Comparison of ENCODE assay signal across 23 cellular contexts in genomic region chr3:157333551-157333991, GRCh38.
DNase-seq lines count a peak whose midpoint lies in the region; ATAC-seq and TF ChIP-seq lines count a peak whose summit lies in the region.
"Had no signal": no experiment of that assay in that cellular context is flagged by ENCODE, and none has a peak within 500 bp of the region (broad histone marks: within the 10 kb centered on the region; RNA-seq: fewer than 3 reads in every experiment).

No MANE protein-coding gene starts in this region.

- H3K27ac Mint-ChIP-seq in WTC11: no peak overlapping the region
- H3K27ac Mint-ChIP-seq: activated naive CD8-positive, alpha-beta T cell treated with anti-CD3 and anti-CD28 coated beads, Interleukin-2, amount 50 U/mL, for 24 hours; CD4-positive, alpha-beta memory T cell; effector memory CD8-positive, alpha-beta T cell; H9; stimulated activated effector memory CD8-positive, alpha-beta T cell treated with anti-CD3 and anti-CD28 coated beads, Interleukin-12 subunit alpha, Interleukin-12 subunit beta, amount 100 ng/mL, for 72 hours had no signal

- TF ChIP-seq CTCF in stomach (IDR thresholded peaks at IDR 0.05) (no peak), WTC11 (IDR thresholded peaks at IDR 0.05) (no peak)

- POLR2A ChIA-PET in WTC11 (lab: Charles Lee): no interaction called here

- H3K9ac ChIP-seq in GM23248: no peak overlapping the region

- TF ChIP-seq POLR2A in stomach (IDR thresholded peaks at IDR 0.05): no peak

- peaks cover 26% of the 10 kb centered on the region for H3K4me1 Mint-ChIP-seq in WTC11
- H3K4me1 Mint-ChIP-seq: activated naive CD8-positive, alpha-beta T cell treated with anti-CD3 and anti-CD28 coated beads, Interleukin-2, amount 50 U/mL, for 24 hours; stimulated activated effector memory CD8-positive, alpha-beta T cell treated with anti-CD3 and anti-CD28 coated beads, Interleukin-12 subunit alpha, Interleukin-12 subunit beta, amount 100 ng/mL, for 72 hours had no signal

- intact Hi-C loops in stomach (cut with DNase I; ENCODE audit: low total_unique reads): no loop called here

- H3K79me2 ChIP-seq in ACC112 (ENCODE audit: control insufficient read depth, insufficient read depth, low read length, unreplicated experiment) (no peaks in the 10 kb centered on the region), GM23248 (ENCODE audit: insufficient read depth) (no peaks in the 10 kb centered on the region)

- H3K4me2 ChIP-seq in GM23248 (ENCODE audit: unreplicated experiment): peak overlapping the region; percentile 65

- in situ Hi-C loops in GM23248 (cut with MboI): no loop called here

- ATAC-seq in SK-N-SH treated with all-trans-retinoic acid at 6 μM for 48 hours (peak; percentile 87), GM18907 (IDR thresholded peaks at IDR 0.05; ENCODE audit: unreplicated experiment) (no peak), GM21529 (IDR thresholded peaks at IDR 0.05; ENCODE audit: unreplicated experiment) (no peak), WTC11 (no peak)
- ATAC-seq: activated naive CD8-positive, alpha-beta T cell treated with anti-CD3 and anti-CD28 coated beads, Interleukin-2, amount 50 U/mL, for 24 hours; effector memory CD8-positive, alpha-beta T cell; left lobe of liver; stimulated activated effector memory CD8-positive, alpha-beta T cell treated with anti-CD3 and anti-CD28 coated beads, Interleukin-12 subunit alpha, Interleukin-12 subunit beta, amount 100 ng/mL, for 72 hours had no signal

- peaks cover 33% of the 10 kb centered on the region for H3F3A ChIP-seq in GM23248 (ENCODE audit: insufficient read depth)

- no peaks in the 10 kb centered on the region for H3K36me3 Mint-ChIP-seq in WTC11
- H3K36me3 Mint-ChIP-seq: CD4-positive, alpha-beta memory T cell; stimulated activated effector memory CD8-positive, alpha-beta T cell treated with anti-CD3 and anti-CD28 coated beads, Interleukin-12 subunit alpha, Interleukin-12 subunit beta, amount 100 ng/mL, for 72 hours had no signal

- H3K4me1 ChIP-seq in ACC112 (ENCODE audit: control insufficient read depth, insufficient read depth, low read length, unreplicated experiment) (peaks cover 38% of the 10 kb centered on the region), GM23248 (ENCODE audit: insufficient read depth) (peaks cover 51% of the 10 kb centered on the region), stomach (no peaks in the 10 kb centered on the region)

- H3K27ac ChIP-seq in ACC112 (ENCODE audit: low read depth, low read length) (peak overlapping the region; percentile 6), GM23248 (peak overlapping the region; percentile 34), stomach (no peak overlapping the region)
- H3K27ac ChIP-seq: 22Rv1 had no signal

- H4K20me1 ChIP-seq in GM23248 (ENCODE audit: insufficient read depth): no peaks in the 10 kb centered on the region

- peak; percentile 82 for DNase-seq in GM23248
- peak; percentile 95 for DNase-seq in fibroblast of peridontal ligament (ENCODE audit: extremely low read depth)
- DNase-seq in stomach: no peak
- DNase-seq in WTC11 (ENCODE audit: low spot score): no peak
- DNase-seq: activated CD4-positive, alpha-beta T cell treated with anti-CD3 and anti-CD28 coated beads for 1 hour; activated naive CD8-positive, alpha-beta T cell treated with anti-CD3 and anti-CD28 coated beads, Interleukin-2, amount 50 U/mL, for 24 hours; CD4-positive, alpha-beta memory T cell; effector memory CD8-positive, alpha-beta T cell; foreskin melanocyte; H9; KG1; NCI-H1092; NCI-H2081; NCI-H524 treated with DMSO at 0.1 percent for 48 hours; T-helper 9 cell had no signal

- H3K27me3 ChIP-seq in ACC112 (ENCODE audit: insufficient read depth, low read length): no peaks in the 10 kb centered on the region
- no peaks in the 10 kb centered on the region for H3K27me3 ChIP-seq in GM23248 (replicated peaks; ENCODE audit: insufficient read depth)
- no peaks in the 10 kb centered on the region for H3K27me3 ChIP-seq in stomach

- H3K4me3 ChIP-seq in ACC112 (ENCODE audit: low read depth, low read length): peak overlapping the region; percentile 26; the same call in 1 of the 2 replicates
- H3K4me3 ChIP-seq in GM23248: 0 out of 2 replicates have a peak overlapping the region, but pooled peaks have one; percentile 19
- no peak overlapping the region for H3K4me3 ChIP-seq in stomach

- H3K4me3 Mint-ChIP-seq in WTC11: no peak overlapping the region
- H3K4me3 Mint-ChIP-seq: activated naive CD8-positive, alpha-beta T cell treated with anti-CD3 and anti-CD28 coated beads, Interleukin-2, amount 50 U/mL, for 24 hours; CD4-positive, alpha-beta memory T cell; effector memory CD8-positive, alpha-beta T cell; H9; neural crest cell; stimulated activated effector memory CD8-positive, alpha-beta T cell treated with anti-CD3 and anti-CD28 coated beads, Interleukin-12 subunit alpha, Interleukin-12 subunit beta, amount 100 ng/mL, for 72 hours had no signal

- H3K27me3 Mint-ChIP-seq in WTC11 (ENCODE audit: low read depth): no peaks in the 10 kb centered on the region
- H3K27me3 Mint-ChIP-seq: activated naive CD8-positive, alpha-beta T cell treated with anti-CD3 and anti-CD28 coated beads, Interleukin-2, amount 50 U/mL, for 24 hours; CD4-positive, alpha-beta memory T cell had no signal

- no peaks in the 10 kb centered on the region for H3K9me2 ChIP-seq in GM23248 (ENCODE audit: insufficient read depth)

- CTCF ChIA-PET in WTC11 (lab: Charles Lee): no interaction called here

- 2 to 4% methylated on average over 2 of the region's 2 CpGs for WGBS in GM23248 (ENCODE audit: low coverage in 1 of 2, low lambda C conversion rate in 2 of 2, missing lambda C conversion rate in 2 of 2), 2 experiments
- 53 to 78% (median 73%) methylated on average over 2 of the region's 2 CpGs for WGBS in stomach, 5 donors

- peaks cover 5% of the 10 kb centered on the region for H3K9me3 Mint-ChIP-seq in WTC11
- H3K9me3 Mint-ChIP-seq: activated naive CD8-positive, alpha-beta T cell treated with anti-CD3 and anti-CD28 coated beads, Interleukin-2, amount 50 U/mL, for 24 hours; CD4-positive, alpha-beta memory T cell; effector memory CD8-positive, alpha-beta T cell; H9; neural crest cell; stimulated activated effector memory CD8-positive, alpha-beta T cell treated with anti-CD3 and anti-CD28 coated beads, Interleukin-12 subunit alpha, Interleukin-12 subunit beta, amount 100 ng/mL, for 72 hours had no signal

- H2AFZ ChIP-seq in ACC112 (ENCODE audit: low read length, unreplicated experiment) (no peak overlapping the region), GM23248 (no peak overlapping the region)

- H3K9me3 ChIP-seq in GM23248 (ENCODE audit: low read depth) (no peaks in the 10 kb centered on the region), stomach (no peaks in the 10 kb centered on the region)

- TF ChIP-seq EP300 in stomach (IDR thresholded peaks at IDR 0.05): no peak

- H3K36me3 ChIP-seq in ACC112 (ENCODE audit: insufficient read depth, low read length): no peaks in the 10 kb centered on the region
- no peaks in the 10 kb centered on the region for H3K36me3 ChIP-seq in GM23248 (ENCODE audit: low read depth)
- H3K36me3 ChIP-seq in stomach: no peaks in the 10 kb centered on the region

TF ChIP-seq in SK-N-SH treated with all-trans-retinoic acid at 6 μM for 48 hours, 23 proteins besides CTCF, POLR2A, EP300 and RAD21 (continues in another document):
- TF ChIP-seq POU6F1 (CRISPR knock-in tag; IDR thresholded peaks at IDR 0.05; ENCODE audit: borderline replicate concordance, low read depth) (no peak), ESRRG (CRISPR knock-in tag; IDR thresholded peaks at IDR 0.05) (no peak), TCF4 (CRISPR knock-in tag; IDR thresholded peaks at IDR 0.05; ENCODE audit: borderline replicate concordance) (no peak)

TF ChIP-seq in WTC11, 78 proteins besides CTCF, POLR2A, EP300 and RAD21:
- TF ChIP-seq ZNF396 (CRISPR knock-in tag; IDR thresholded peaks at IDR 0.05; ENCODE audit: borderline replicate concordance) (no peak), ZNF281 (CRISPR knock-in tag; IDR thresholded peaks at IDR 0.05) (no peak)

Comparison
In these comparisons a context has a peak if more than half of its experiments do, and no peak if none do; other contexts are left out.
1. H3K27ac ChIP-seq: peak in ACC112 (single experiment) and GM23248 (single experiment); none in stomach (0 of 5).
2. H3K4me3 ChIP-seq: peak in ACC112 (single experiment) and GM23248 (single experiment); none in stomach (0 of 4).
3. DNase-seq: peak in GM23248 (single experiment) and fibroblast of peridontal ligament (single experiment); none in stomach (single experiment) and WTC11 (single experiment).